In genomic region chr4:26174033-26174432, GRCh38 we compare ENCODE assay signal across 1 cellular context.
TF ChIP-seq lines count a peak whose summit lies in the region.

No MANE protein-coding gene starts in this region.

TF ChIP-seq in GM12878, 131 proteins besides CTCF, POLR2A, EP300 and RAD21 (continued from another document):
- TF ChIP-seq KLF5 (IDR thresholded peaks at IDR 0.05; ENCODE audit: partially characterized antibody) (no peak), PKNOX1 (IDR thresholded peaks at IDR 0.05) (0 out of 2 replicates have a peak, but pooled peaks have one; percentile 26)
TF ChIP-seq in GM12878: peak in this region for 1.
